In genomic region chr5:66143473-66144073, GRCh38 we compare ENCODE assay signal across 1 cellular context.
TF ChIP-seq lines count a peak whose summit lies in the region.

No MANE protein-coding gene starts in this region.

TF ChIP-seq in HCT116, 20 proteins besides CTCF, POLR2A, EP300 and RAD21 (continued from another document):
- TF ChIP-seq YY1 (IDR thresholded peaks at IDR 0.05; ENCODE audit: extremely low read depth, insufficient replicate concordance, low read depth, low read length) (no peak), EZH2phosphoT487 (IDR thresholded peaks at IDR 0.05; ENCODE audit: borderline replicate concordance) (no peak), ELF1 (IDR thresholded peaks at IDR 0.05; ENCODE audit: borderline replicate concordance, low read depth) (no peak; the same call in 1 of the 2 replicates), POLR2AphosphoS5 (IDR thresholded peaks at IDR 0.05; ENCODE audit: low read depth, low read length) (no peak)
